In genomic region chr3:111846717-111847116, GRCh38 we compare ENCODE assay signal across 16 cellular contexts. TPM values are rescaled to one million over a fixed set of nuclear protein-coding genes. Genes with fewer than 3 reads are reported as not detected.
DNase-seq lines count a peak whose midpoint lies in the region; ATAC-seq, FAIRE-seq and TF ChIP-seq lines count a peak whose summit lies in the region.
"Had no signal": no experiment of that assay in that cellular context is flagged by ENCODE, and none has a peak within 500 bp of the region (broad histone marks: within the 10 kb centered on the region; RNA-seq: fewer than 3 reads in every experiment).

No MANE protein-coding gene starts in this region.

- no peaks in the 10 kb centered on the region for H3K9me1 ChIP-seq in keratinocyte (ENCODE audit: control insufficient read depth, extremely low read depth, insufficient read depth, low read length)

- TF ChIP-seq CTCF in mammary epithelial cell (conservative IDR thresholded peaks at IDR 0.05 in 1 of 2, IDR thresholded peaks at IDR 0.05 in 1 of 2; ENCODE audit: extremely low read depth in 1 of 2, insufficient read depth in 1 of 2, low read depth in 1 of 2, low read length in 2 of 2): no peak
- no peak for TF ChIP-seq CTCF in keratinocyte (optimal IDR thresholded peaks at IDR 0.05 in 1 of 3, IDR thresholded peaks at IDR 0.05 in 1 of 3, conservative IDR thresholded peaks at IDR 0.05 in 1 of 3; ENCODE audit: extremely low read depth in 1 of 3, insufficient read depth in 2 of 3, low read length in 3 of 3)
- no peak for TF ChIP-seq CTCF in CD4-positive, alpha-beta T cell (IDR thresholded peaks at IDR 0.05)

- H3K9me3 ChIP-seq in mammary epithelial cell (replicated peaks; ENCODE audit: insufficient read depth, low read length): no peaks in the 10 kb centered on the region
- no peaks in the 10 kb centered on the region for H3K9me3 ChIP-seq in keratinocyte (ENCODE audit: control insufficient read depth, low read depth, low read length)
- H3K9me3 ChIP-seq in CD4-positive, alpha-beta T cell (ENCODE audit: control insufficient read depth, low read length): no peaks in the 10 kb centered on the region
- H3K9me3 ChIP-seq: esophagus squamous epithelium, tibial artery had no signal

- H3K27ac ChIP-seq in ACC112 (ENCODE audit: low read depth, low read length) (peak overlapping the region; percentile 84), mammary epithelial cell (ENCODE audit: insufficient read depth, low read depth, low read length) (peak overlapping the region; percentile 84), keratinocyte (ENCODE audit: control insufficient read depth, insufficient read depth, low read length) (peak overlapping the region; percentile 78)
- H3K27ac ChIP-seq in CD4-positive, alpha-beta T cell (ENCODE audit: low read depth, low read length): no peak overlapping the region
- H3K27ac ChIP-seq: esophagus squamous epithelium, tibial artery had no signal

- H3K4me2 ChIP-seq in mammary epithelial cell (ENCODE audit: insufficient read depth, low read depth, low read length): peak overlapping the region; percentile 57
- peak overlapping the region; percentile 56 for H3K4me2 ChIP-seq in keratinocyte (ENCODE audit: control insufficient read depth, extremely low read depth, insufficient read depth, low read depth, low read length)

- H3K79me2 ChIP-seq in ACC112 (ENCODE audit: control insufficient read depth, insufficient read depth, low read length, unreplicated experiment) (no peaks in the 10 kb centered on the region), mammary epithelial cell (ENCODE audit: insufficient read depth, low read length) (no peaks in the 10 kb centered on the region), keratinocyte (ENCODE audit: control insufficient read depth, insufficient read depth, low read length) (no peaks in the 10 kb centered on the region)

- H3K4me3 Mint-ChIP-seq in CD4-positive, alpha-beta T cell: no peak overlapping the region
- H3K4me3 Mint-ChIP-seq: IgD-negative memory B cell; naive thymus-derived CD8-positive, alpha-beta T cell had no signal

- H3K4me3 ChIP-seq in ACC112 (ENCODE audit: low read depth, low read length) (peak overlapping the region; percentile 3; the same call in 1 of the 2 replicates), mammary epithelial cell (replicated peaks in 1 of 3; ENCODE audit: insufficient read depth in 1 of 3, low read depth in 2 of 3, low read length in 3 of 3) (no peak overlapping the region), keratinocyte (ENCODE audit: control insufficient read depth in 2 of 3, extremely low read depth in 1 of 3, insufficient read depth in 2 of 3, low read depth in 1 of 3, low read length in 3 of 3) (peak overlapping the region in 1 of 3 experiments; percentile 11)
- H3K4me3 ChIP-seq: esophagus squamous epithelium, tibial artery had no signal

- dilution Hi-C loops in mammary epithelial cell (cut with HindIII; ENCODE audit: low sequenced_read_pairs) (loop anchor here (10.0 kb wide), 1 partner anchor 112 kb away; no protein-coding TSS in a partner anchor), keratinocyte (cut with MboI; ENCODE audit: extremely low pct_ligation_motif_present, low sequenced_read_pairs) (no loop called here)

- H3K4me1 ChIP-seq in ACC112 (ENCODE audit: control insufficient read depth, insufficient read depth, low read length, unreplicated experiment) (peaks cover 48% of the 10 kb centered on the region), mammary epithelial cell (ENCODE audit: insufficient read depth, low read length) (peaks cover 44% of the 10 kb centered on the region), keratinocyte (ENCODE audit: control insufficient read depth, extremely low read depth, insufficient read depth, low read length) (peaks cover 41% of the 10 kb centered on the region)

- CTCF ChIA-PET in mammary epithelial cell (lab: Charles Lee; ENCODE audit: low non-redundant PET): interaction anchor here (0.6 kb wide), 2 partner anchors 130 to 973 kb away, joined by 3 to 6 read pairs; no protein-coding TSS in a partner anchor
- CTCF ChIA-PET in CD4-positive, alpha-beta T cell (lab: Charles Lee): interaction anchor here (1.1 kb wide), 1 partner anchor 21 kb away, joined by 3 read pairs; no protein-coding TSS in a partner anchor

- H4K20me1 ChIP-seq in mammary epithelial cell (ENCODE audit: insufficient read depth, low read length): no peaks in the 10 kb centered on the region
- H4K20me1 ChIP-seq in keratinocyte (ENCODE audit: control insufficient read depth, extremely low read depth, insufficient read depth, low read length): no peaks in the 10 kb centered on the region

- H3K36me3 ChIP-seq in ACC112 (ENCODE audit: insufficient read depth, low read length) (no peaks in the 10 kb centered on the region), mammary epithelial cell (ENCODE audit: insufficient read depth, low read length) (no peaks in the 10 kb centered on the region), keratinocyte (ENCODE audit: control insufficient read depth in 2 of 2, extremely low read depth in 1 of 2, insufficient read depth in 2 of 2, low read length in 2 of 2) (no peaks in the 10 kb centered on the region)
- H3K36me3 ChIP-seq: esophagus squamous epithelium, tibial artery had no signal

- in situ Hi-C loops in mammary epithelial cell (cut with MboI; ENCODE audit: low sequenced_read_pairs in 2 of 2): no loop called here
- in situ Hi-C loops in G401 (cut with HindIII; ENCODE audit: low sequenced_read_pairs): no loop called here

- no peak overlapping the region for H2AFZ ChIP-seq in ACC112 (ENCODE audit: low read length, unreplicated experiment)
- no peak overlapping the region for H2AFZ ChIP-seq in mammary epithelial cell (ENCODE audit: low read depth, low read length)
- no peak overlapping the region for H2AFZ ChIP-seq in keratinocyte (ENCODE audit: control insufficient read depth, low read length)

- DNase-seq in HPDE6-E6E7 (ENCODE audit: extremely low spot score) (peak; percentile 55), mammary epithelial cell (peak; percentile 93), keratinocyte (ENCODE audit: low read depth, low spot score) (no peak), G401 (ENCODE audit: low spot score) (no peak), SIG-M5 (lab: John Stamatoyannopoulos, UW) (no peak)
- no peak for DNase-seq in activated effector memory CD4-positive, alpha-beta T cell treated with anti-CD3 and anti-CD28 coated beads, Interleukin-2, amount 50 U/mL, for 16 hours
- no peak for DNase-seq in CD4-positive, alpha-beta T cell
- DNase-seq: activated CD4-positive, alpha-beta T cell treated with anti-CD3 and anti-CD28 coated beads, Interleukin-2, amount 50 U/mL, for 4 hours; activated gamma-delta T cell; AML-193; central memory CD4-positive, alpha-beta T cell; esophagus squamous epithelium; naive thymus-derived CD8-positive, alpha-beta T cell; tibial artery had no signal

- no TSS peak for BruUV-seq in mammary epithelial cell (replicated peaks; lab: Mats Ljungman, UMichigan)

- H3K27me3 Mint-ChIP-seq in CD4-positive, alpha-beta T cell: peaks cover 15% of the 10 kb centered on the region

- WGBS in mammary epithelial cell (ENCODE audit: low coverage, missing lambda C conversion rate): 0% methylated on average over 2 of the region's 2 CpGs

- ATAC-seq in CD4-positive, alpha-beta T cell (ENCODE audit: poor library complexity): no peak
- ATAC-seq: naive thymus-derived CD8-positive, alpha-beta T cell had no signal

- H3K27ac Mint-ChIP-seq in CD4-positive, alpha-beta T cell: no peak overlapping the region
- H3K27ac Mint-ChIP-seq: IgD-negative memory B cell; naive thymus-derived CD8-positive, alpha-beta T cell had no signal

- FAIRE-seq in keratinocyte (lab: Jason Lieb, UNC): peak; percentile 96

- peaks cover 5% of the 10 kb centered on the region for H3K4me1 Mint-ChIP-seq in CD4-positive, alpha-beta T cell (ENCODE audit: low read depth)

- H3K9ac ChIP-seq in mammary epithelial cell (ENCODE audit: insufficient read depth, low read length) (peak overlapping the region; percentile 49), keratinocyte (ENCODE audit: control insufficient read depth, extremely low read depth, insufficient read depth, low read length) (peak overlapping the region; percentile 29)

- POLR2A ChIA-PET in CD4-positive, alpha-beta T cell (lab: Charles Lee): interaction anchor here (0.9 kb wide), 1 partner anchor 252 kb away, joined by 3 read pairs; the partner anchor contains the start of gene ZBED2

- H3K9me3 Mint-ChIP-seq in CD4-positive, alpha-beta T cell: no peaks in the 10 kb centered on the region
- H3K9me3 Mint-ChIP-seq: naive thymus-derived CD8-positive, alpha-beta T cell had no signal

- H3K27me3 ChIP-seq in ACC112 (ENCODE audit: insufficient read depth, low read length) (no peaks in the 10 kb centered on the region), mammary epithelial cell (ENCODE audit: insufficient read depth, low read length) (no peaks in the 10 kb centered on the region), keratinocyte (ENCODE audit: control insufficient read depth, extremely low read depth, insufficient read depth, low read length) (no peaks in the 10 kb centered on the region)
- H3K27me3 ChIP-seq in CD4-positive, alpha-beta T cell (ENCODE audit: control insufficient read depth, insufficient read depth, low read length): no peaks in the 10 kb centered on the region
- H3K27me3 ChIP-seq: esophagus squamous epithelium, tibial artery had no signal

- no peaks in the 10 kb centered on the region for H3K36me3 Mint-ChIP-seq in CD4-positive, alpha-beta T cell (ENCODE audit: low read depth)

- intact Hi-C loops in mammary epithelial cell (cut with micrococcal nuclease): loop anchor here (1.0 to 2.0 kb wide), 2 partner anchors 13 to 44 kb away; partner anchors contain the start of gene PHLDB2
- intact Hi-C loops in CD4-positive, alpha-beta T cell (cut with DNase I, micrococcal nuclease): no loop called here

RNA-seq across cellular contexts. Expression of gene PHLDB2, which starts 12.3 kb away (rescaled TPM):
- total RNA-seq in mammary epithelial cell: 100 to 1,000 TPM in 1 of 2 donors, 10 to 100 TPM in 1; 95.5 to 153 TPM
- 21.1 TPM for polyA plus RNA-seq in mammary epithelial cell
- polyA minus RNA-seq in mammary epithelial cell: 55.5 TPM
- 74.2 to 150 TPM (median 108 TPM) in 3 replicates for polyA plus RNA-seq in keratinocyte
- polyA plus RNA-seq in keratinocyte (2011; ENCODE audit: low read depth): 155 TPM
- polyA plus RNA-seq in keratinocyte (2011; cell fraction: cytosol; rRNA removed): 50.9 and 92.7 TPM in 2 replicates
- 274 and 308 TPM in 2 replicates for polyA plus RNA-seq in keratinocyte (2011; cell fraction: nucleus; rRNA removed)
- 82.5 and 87.2 TPM in 2 replicates for polyA plus RNA-seq in keratinocyte (2012; ENCODE audit: low replicate concordance)
- 123 to 447 TPM (median 330 TPM) in 3 replicates for polyA minus RNA-seq in keratinocyte
- 83.3 TPM for polyA minus RNA-seq in keratinocyte (2011; cell fraction: cytosol; rRNA and poly(A)+ RNA removed)
- 519 and 1,062 TPM in 2 replicates for polyA minus RNA-seq in keratinocyte (2011; cell fraction: nucleus; rRNA and poly(A)+ RNA removed)
- total RNA-seq in CD4-positive, alpha-beta T cell: 1 to 10 TPM; 5.8 to 6.0 TPM
- not detected in 2 replicates for total RNA-seq in G401 (2014; rRNA removed; shearing (Covaris generic))

Comparison
In these comparisons a context has a peak if more than half of its experiments do, and no peak if none do; other contexts are left out.
1. DNase-seq: peak in HPDE6-E6E7 (single experiment) and mammary epithelial cell (single experiment); none in keratinocyte (single experiment), activated effector memory CD4-positive, alpha-beta T cell treated with anti-CD3 and anti-CD28 coated beads, Interleukin-2, amount 50 U/mL, for 16 hours (single experiment), CD4-positive, alpha-beta T cell (0 of 10), G401 (single experiment) and SIG-M5 (single experiment).
2. RNA of gene PHLDB2, which starts 12.3 kb away (total RNA-seq): 95.5 to 153 TPM in mammary epithelial cell; 5.8 to 6.0 TPM in CD4-positive, alpha-beta T cell and not detected in G401; every median in the first group is over 10 times any median in the second.